ENCODE assay signal across 1 cellular context in genomic region chr19:6531163-6531955, GRCh38.
A peak's percentile ranks its signal among the peaks of the same experiment; 100 is the strongest.
TF ChIP-seq lines count a peak whose summit lies in the region.

No MANE protein-coding gene starts in this region.

TF ChIP-seq in K562, 482 proteins besides CTCF, POLR2A, EP300 and RAD21 (continued from another document):
- TF ChIP-seq ZNF740 (CRISPR knock-in tag; IDR thresholded peaks at IDR 0.05), result peak; percentile 47; the same call in 1 of the 2 replicates
- no peak for TF ChIP-seq ZNF740 (tag; IDR thresholded peaks at IDR 0.05)
- TF ChIP-seq ZNF143 (CRISPR knock-in tag; IDR thresholded peaks at IDR 0.05), result no peak
- peak; percentile 28 for TF ChIP-seq PHF20 (IDR thresholded peaks at IDR 0.05; ENCODE audit: partially characterized antibody)
- peak in 1 of 2 experiments; percentile 44; a peak in 2 of 4 replicates for TF ChIP-seq NRF1 (conservative IDR thresholded peaks at IDR 0.05 in 1 of 2, IDR thresholded peaks at IDR 0.05 in 1 of 2)
- peak; percentile 5; the same call in 1 of the 2 replicates for TF ChIP-seq POLR2H (tag; IDR thresholded peaks at IDR 0.05; ENCODE audit: low read depth)
- peak; percentile 60; the same call in 1 of the 2 replicates for TF ChIP-seq ZBTB7A (IDR thresholded peaks at IDR 0.05; ENCODE audit: borderline replicate concordance, control insufficient read depth, low read depth, low read length)
- 0 out of 2 replicates have a peak, but pooled peaks have one; percentile 65 for TF ChIP-seq NR2C2 (CRISPR knock-in tag; IDR thresholded peaks at IDR 0.05)
- no peak for TF ChIP-seq NR2C2 (tag; IDR thresholded peaks at IDR 0.05)
- 0 out of 2 replicates have a peak, but pooled peaks have one; percentile 4 for TF ChIP-seq TFAP4 (CRISPR knock-in tag; IDR thresholded peaks at IDR 0.05; ENCODE audit: borderline replicate concordance)
- TF ChIP-seq RBFOX2 (IDR thresholded peaks at IDR 0.05; ENCODE audit: low read depth, low read length), result peak; percentile 99
- TF ChIP-seq UBTF (IDR thresholded peaks at IDR 0.05; ENCODE audit: borderline replicate concordance in 1 of 2, low read depth in 2 of 2, low read length in 2 of 2), result 0 out of 4 replicates have a peak, but pooled peaks of 1 of the 2 experiments have one; percentile 7
- no peak for TF ChIP-seq HDAC2 (IDR thresholded peaks at IDR 0.05)
- TF ChIP-seq MEF2D (tag; conservative IDR thresholded peaks at IDR 0.05; ENCODE audit: low read depth), result no peak
